Comparison of ENCODE assay signal across 13 cellular contexts in genomic region chr7:106069471-106070200, GRCh38. TPM values are rescaled to one million over a fixed set of nuclear protein-coding genes. Genes with fewer than 3 reads are reported as not detected.
A peak's percentile ranks its signal among the peaks of the same experiment; 100 is the strongest.
DNase-seq lines count a peak whose midpoint lies in the region; ATAC-seq and TF ChIP-seq lines count a peak whose summit lies in the region.
"Had no signal": no experiment of that assay in that cellular context is flagged by ENCODE, and none has a peak within 500 bp of the region (broad histone marks: within the 10 kb centered on the region; RNA-seq: fewer than 3 reads in every experiment).

No MANE protein-coding gene starts in this region.

- H3K36me3 Mint-ChIP-seq in activated naive CD8-positive, alpha-beta T cell treated with anti-CD3 and anti-CD28 coated beads, Interleukin-2, amount 10 ng/mL, durations not matched to agents 7 days and 5 days: no peaks in the 10 kb centered on the region
- H3K36me3 Mint-ChIP-seq in effector memory CD8-positive, alpha-beta T cell (ENCODE audit: insufficient read depth): peaks cover 2% of the 10 kb centered on the region

- peak overlapping the region; percentile 68 for H2AK5ac ChIP-seq in neuronal stem cell (ENCODE audit: low read depth, low read length)

- no peak overlapping the region for H2BK5ac ChIP-seq in neuronal stem cell (ENCODE audit: low read length)

- H4K20me1 ChIP-seq in DND-41 (ENCODE audit: insufficient read depth, low read length): no peaks in the 10 kb centered on the region

- H4K91ac ChIP-seq in neuronal stem cell (ENCODE audit: low read depth, low read length, poor library complexity): no peak overlapping the region

- no peaks in the 10 kb centered on the region for H3K9me3 ChIP-seq in DND-41 (ENCODE audit: insufficient read depth, low read length, severe bottlenecking)
- H3K9me3 ChIP-seq in neuronal stem cell (replicated peaks in 1 of 2; ENCODE audit: control insufficient read depth in 2 of 2, insufficient read depth in 1 of 2, low read depth in 1 of 2, low read length in 2 of 2): no peaks in the 10 kb centered on the region
- H3K9me3 ChIP-seq: MG63 had no signal

- H3K4ac ChIP-seq in neuronal stem cell (ENCODE audit: low read length): no peak overlapping the region

- H3K4me1 ChIP-seq in DND-41 (ENCODE audit: insufficient read depth, low read length) (peaks cover 59% of the 10 kb centered on the region), neuronal stem cell (ENCODE audit: control insufficient read depth in 2 of 2, insufficient read depth in 1 of 2, low read depth in 1 of 2, low read length in 2 of 2) (peaks cover 13% of the 10 kb centered on the region in 2 donors)

- H2BK15ac ChIP-seq in neuronal stem cell (ENCODE audit: low read length): peak overlapping the region; percentile 52

- no peaks in the 10 kb centered on the region for H3K36me3 ChIP-seq in DND-41 (ENCODE audit: insufficient read depth, low read length)
- H3K36me3 ChIP-seq in neuronal stem cell (replicated peaks in 1 of 2; ENCODE audit: control insufficient read depth in 2 of 2, insufficient read depth in 2 of 2, low read length in 2 of 2): no peaks in the 10 kb centered on the region
- H3K36me3 ChIP-seq: MG63 had no signal

- no CpG with 5 or more reads among the region's 9 CpGs for WGBS in neuronal stem cell (ENCODE audit: extremely low coverage in 2 of 2, insufficient read length in 2 of 2, insufficient replicate concordance in 1 of 2), 2 donors

- H3K79me1 ChIP-seq in neuronal stem cell (ENCODE audit: low read depth, low read length): no peaks in the 10 kb centered on the region

- H3K27me3 Mint-ChIP-seq in activated naive CD8-positive, alpha-beta T cell treated with anti-CD3 and anti-CD28 coated beads, Interleukin-2, amount 10 ng/mL, durations not matched to agents 7 days and 5 days: no peaks in the 10 kb centered on the region
- H3K27me3 Mint-ChIP-seq in effector memory CD8-positive, alpha-beta T cell: no peaks in the 10 kb centered on the region

- peaks cover 42% of the 10 kb centered on the region for H3K4me1 Mint-ChIP-seq in activated naive CD8-positive, alpha-beta T cell treated with anti-CD3 and anti-CD28 coated beads, Interleukin-2, amount 10 ng/mL, durations not matched to agents 7 days and 5 days
- peaks cover 21 to 36% of the 10 kb centered on the region in 2 donors for H3K4me1 Mint-ChIP-seq in effector memory CD8-positive, alpha-beta T cell (ENCODE audit: low read depth in 2 of 2)

- peak overlapping the region; percentile 100 for H3K27ac ChIP-seq in DND-41 (ENCODE audit: low read length)
- H3K27ac ChIP-seq in neuronal stem cell (replicated peaks; ENCODE audit: low read length): no peak overlapping the region

- TF ChIP-seq CTCF in DND-41 (IDR thresholded peaks at IDR 0.05; ENCODE audit: borderline replicate concordance, extremely low read depth, low read length, poor library complexity, severe bottlenecking): no peak
- no peak for TF ChIP-seq CTCF in GM20000 (IDR thresholded peaks at IDR 0.05; ENCODE audit: extremely low read depth, missing control alignments)

- H3K27me3 ChIP-seq in DND-41 (ENCODE audit: insufficient read depth, low read length, poor library complexity) (no peaks in the 10 kb centered on the region), neuronal stem cell (ENCODE audit: control insufficient read depth in 3 of 3, insufficient read depth in 3 of 3, low read depth in 1 of 3, low read length in 3 of 3) (peaks cover 0 to 13% (median 0%) of the 10 kb centered on the region in 3 experiments)
- H3K27me3 ChIP-seq: MG63 had no signal

- H3K4me3 ChIP-seq in DND-41 (ENCODE audit: low read depth in 1 of 2, low read length in 2 of 2) (no peak overlapping the region), neuronal stem cell (ENCODE audit: low read length in 2 of 2) (no peak overlapping the region)
- H3K4me3 ChIP-seq in Jurkat, Clone E6-1 (ENCODE audit: low read length): peak overlapping the region; percentile 54
- H3K4me3 ChIP-seq: MG63 had no signal

- H3K4me2 ChIP-seq in DND-41 (ENCODE audit: insufficient read depth, low read length) (peak overlapping the region; percentile 72; the same call in 1 of the 2 replicates), neuronal stem cell (ENCODE audit: insufficient read depth, low read length, poor library complexity, severe bottlenecking) (no peak overlapping the region)

- no peak overlapping the region for H4K8ac ChIP-seq in neuronal stem cell (ENCODE audit: low read depth, low read length)

- H3K14ac ChIP-seq in neuronal stem cell (ENCODE audit: low read length): no peak overlapping the region

- H3K79me2 ChIP-seq in DND-41 (ENCODE audit: insufficient read depth, low read length): no peaks in the 10 kb centered on the region

- H3K27ac Mint-ChIP-seq in activated naive CD8-positive, alpha-beta T cell treated with anti-CD3 and anti-CD28 coated beads, Interleukin-2, amount 10 ng/mL, durations not matched to agents 7 days and 5 days: peak overlapping the region; percentile 59
- H3K27ac Mint-ChIP-seq in effector memory CD8-positive, alpha-beta T cell: no peak overlapping the region

- no peak overlapping the region for H3K23ac ChIP-seq in neuronal stem cell (ENCODE audit: low read depth, low read length, poor library complexity)

- H3K4me3 Mint-ChIP-seq in activated naive CD8-positive, alpha-beta T cell treated with anti-CD3 and anti-CD28 coated beads, Interleukin-2, amount 10 ng/mL, durations not matched to agents 7 days and 5 days: no peak overlapping the region
- H3K4me3 Mint-ChIP-seq in effector memory CD8-positive, alpha-beta T cell: no peak overlapping the region

- 0 out of 2 replicates have a peak overlapping the region, but pooled peaks have one; percentile 62 for H3K9ac ChIP-seq in DND-41 (ENCODE audit: low read depth, low read length)
- no peak overlapping the region for H3K9ac ChIP-seq in neuronal stem cell (ENCODE audit: low read depth, low read length, poor library complexity)

- peak overlapping the region; percentile 62 for H3K18ac ChIP-seq in neuronal stem cell (ENCODE audit: low read length)

- H2BK120ac ChIP-seq in neuronal stem cell (ENCODE audit: low read depth, low read length): no peak overlapping the region

- H2BK12ac ChIP-seq in neuronal stem cell (ENCODE audit: low read length): no peak overlapping the region

- DNase-seq in DND-41 (no peak), neuronal stem cell (ENCODE audit: low spot score) (no peak), DMS114 treated with DMSO at 0.1 percent for 48 hours (lab: John Stamatoyannopoulos, UW; ENCODE audit: unreplicated experiment) (no peak), NCI-H128 (lab: John Stamatoyannopoulos, UW; ENCODE audit: unreplicated experiment) (no peak), GM20000 (ENCODE audit: low spot score) (no peak)
- DNase-seq in Jurkat, Clone E6-1 (ENCODE audit: low read depth, low spot score): no peak
- no peak for DNase-seq in activated naive CD8-positive, alpha-beta T cell treated with anti-CD3 and anti-CD28 coated beads, Interleukin-2, amount 10 ng/mL, durations not matched to agents 7 days and 5 days
- no peak for DNase-seq in effector memory CD8-positive, alpha-beta T cell
- DNase-seq: activated CD4-positive, alpha-beta T cell treated with anti-CD3 and anti-CD28 coated beads, Interleukin-2, amount 50 U/mL, for 48 hours; DMS53; stimulated activated CD4-positive, alpha-beta T cell treated with anti-CD3 and anti-CD28 coated beads, Interleukin-2, amount 100 ng/mL, for 24 hours; SW 1271 had no signal

- ATAC-seq in DND-41 (ENCODE audit: insufficient read depth, low read depth): no peak
- ATAC-seq in activated naive CD8-positive, alpha-beta T cell treated with anti-CD3 and anti-CD28 coated beads, Interleukin-2, amount 10 ng/mL, durations not matched to agents 7 days and 5 days (ENCODE audit: low read depth): no peak
- ATAC-seq in effector memory CD8-positive, alpha-beta T cell (replicated peaks): no peak

- H2AFZ ChIP-seq in DND-41 (ENCODE audit: low read depth, low read length) (no peak overlapping the region), neuronal stem cell (ENCODE audit: low read length) (no peak overlapping the region)

- POLR2A ChIA-PET in activated naive CD8-positive, alpha-beta T cell treated with anti-CD3 and anti-CD28 coated beads, Interleukin-2, amount 10 ng/mL, durations not matched to agents 7 days and 5 days (lab: Charles Lee): interaction anchor here (6.0 kb wide), 1 partner anchor 42 kb away, joined by 98 read pairs; the partner anchor contains the start of gene SYPL1

- H3K9me3 Mint-ChIP-seq in activated naive CD8-positive, alpha-beta T cell treated with anti-CD3 and anti-CD28 coated beads, Interleukin-2, amount 10 ng/mL, durations not matched to agents 7 days and 5 days: no peaks in the 10 kb centered on the region
- H3K9me3 Mint-ChIP-seq in effector memory CD8-positive, alpha-beta T cell: no peaks in the 10 kb centered on the region

RNA-seq across cellular contexts. Expression of gene SYPL1, which starts 42.5 kb away (rescaled TPM):
- polyA plus RNA-seq in Jurkat, Clone E6-1 (2012; ENCODE audit: insufficient read depth, insufficient read length): 94.2 TPM
- total RNA-seq in activated naive CD8-positive, alpha-beta T cell treated with anti-CD3 and anti-CD28 coated beads, Interleukin-2, amount 10 ng/mL, durations not matched to agents 7 days and 5 days: 10 to 100 TPM; 52.2 to 56.5 TPM
- 24.2 TPM for polyA plus RNA-seq in neuronal stem cell (2013, experiment 1 of 2)
- polyA plus RNA-seq in neuronal stem cell (2013, experiment 2 of 2): 25.2 TPM
